14 cellular contexts compared by ENCODE assay signal in genomic region chr15:73183071-73183470, GRCh38.
DNase-seq lines count a peak whose midpoint lies in the region; TF ChIP-seq lines count a peak whose summit lies in the region.
"Had no signal": no experiment of that assay in that cellular context is flagged by ENCODE, and none has a peak within 500 bp of the region (broad histone marks: within the 10 kb centered on the region; RNA-seq: fewer than 3 reads in every experiment).

No MANE protein-coding gene starts in this region.

- peak overlapping the region; percentile 27; the same call in 1 of the 2 replicates for H3K27ac ChIP-seq in HUES64 (ENCODE audit: low read depth, low read length)
- no peak overlapping the region for H3K27ac ChIP-seq in esophagus muscularis mucosa (replicated peaks in 1 of 4)
- no peak overlapping the region for H3K27ac ChIP-seq in coronary artery
- H3K27ac ChIP-seq: KMS-11 had no signal

- H3K9ac ChIP-seq in HUES64 (ENCODE audit: low read depth, low read length): no peak overlapping the region
- H3K9ac ChIP-seq: KMS-11 had no signal

- peaks cover 13% of the 10 kb centered on the region for H3K9me3 ChIP-seq in HUES64 (ENCODE audit: insufficient read depth, low read depth, low read length)
- H3K9me3 ChIP-seq in esophagus muscularis mucosa: no peaks in the 10 kb centered on the region

- no peak for TF ChIP-seq EP300 in esophagus muscularis mucosa (IDR thresholded peaks at IDR 0.05)

- H3K4me1 ChIP-seq in HUES64 (ENCODE audit: insufficient read depth, low read length) (peaks cover 9% of the 10 kb centered on the region), esophagus muscularis mucosa (no peaks in the 10 kb centered on the region)

- intact Hi-C loops in esophagus muscularis mucosa (cut with DNase I): no loop called here

- TF ChIP-seq CTCF in nephron progenitor cell (IDR thresholded peaks at IDR 0.05) (no peak), esophagus muscularis mucosa (IDR thresholded peaks at IDR 0.05) (no peak), osteocyte (IDR thresholded peaks at IDR 0.05) (no peak), coronary artery (IDR thresholded peaks at IDR 0.05) (no peak)

- H3K27me3 Mint-ChIP-seq in nephron progenitor cell (ENCODE audit: low read depth, poor library complexity): no peaks in the 10 kb centered on the region
- no peaks in the 10 kb centered on the region for H3K27me3 Mint-ChIP-seq in osteocyte (ENCODE audit: unreplicated experiment)
- H3K27me3 Mint-ChIP-seq: CD8-positive, alpha-beta memory T cell had no signal

- TF ChIP-seq POLR2A in esophagus muscularis mucosa (IDR thresholded peaks at IDR 0.05; ENCODE audit: low read depth): no peak

- peaks cover 91% of the 10 kb centered on the region for H3K36me3 Mint-ChIP-seq in nephron progenitor cell (ENCODE audit: low read depth)
- peaks cover 3% of the 10 kb centered on the region for H3K36me3 Mint-ChIP-seq in osteocyte (ENCODE audit: unreplicated experiment)

- H3K27me3 ChIP-seq in HUES64 (ENCODE audit: insufficient read depth, low read length) (no peaks in the 10 kb centered on the region), esophagus muscularis mucosa (no peaks in the 10 kb centered on the region)

- 71% methylated on average over 2 of the region's 3 CpGs for WGBS in HUES64
- WGBS in esophagus muscularis mucosa: 88% methylated on average over 3 of the region's 3 CpGs

- H3K9me3 Mint-ChIP-seq in nephron progenitor cell: peaks cover 49% of the 10 kb centered on the region
- peaks cover 16% of the 10 kb centered on the region for H3K9me3 Mint-ChIP-seq in osteocyte (ENCODE audit: unreplicated experiment)

- H3K36me3 ChIP-seq in HUES64 (ENCODE audit: insufficient read depth, low read length): peaks cover 46% of the 10 kb centered on the region
- peaks cover 0 to 18% (median 2%) of the 10 kb centered on the region in 4 donors for H3K36me3 ChIP-seq in esophagus muscularis mucosa

- H3K4me3 ChIP-seq in HUES64 (ENCODE audit: low read length) (no peak overlapping the region), esophagus muscularis mucosa (no peak overlapping the region), coronary artery (no peak overlapping the region)

- no peaks in the 10 kb centered on the region for H3K4me1 Mint-ChIP-seq in nephron progenitor cell
- no peaks in the 10 kb centered on the region for H3K4me1 Mint-ChIP-seq in osteocyte (ENCODE audit: unreplicated experiment)
- H3K4me1 Mint-ChIP-seq: CD8-positive, alpha-beta memory T cell had no signal

- H3K27ac Mint-ChIP-seq in nephron progenitor cell (peak overlapping the region; percentile 82), osteocyte (ENCODE audit: unreplicated experiment) (no peak overlapping the region)
- H3K27ac Mint-ChIP-seq: CD8-positive, alpha-beta memory T cell had no signal

- DNase-seq in globus pallidus (ENCODE audit: low spot score) (peak; percentile 31), nephron progenitor cell (no peak), esophagus muscularis mucosa (ENCODE audit: extremely low spot score) (no peak), NCI-H1436 (lab: John Stamatoyannopoulos, UW) (no peak), osteocyte (ENCODE audit: extremely low spot score, unreplicated experiment) (no peak), coronary artery (ENCODE audit: low spot score) (no peak)
- DNase-seq: CD8-positive, alpha-beta memory T cell; DMS53; MV-4-11; NCI-H187 treated with DMSO at 0.1 percent for 48 hours; NCI-H226; NCI-H524 had no signal

- H3K4me3 Mint-ChIP-seq in nephron progenitor cell (no peak overlapping the region), osteocyte (ENCODE audit: unreplicated experiment) (no peak overlapping the region)
- H3K4me3 Mint-ChIP-seq: CD8-positive, alpha-beta memory T cell had no signal
